9 cellular contexts compared by ENCODE assay signal in the genomic region with DNA sequence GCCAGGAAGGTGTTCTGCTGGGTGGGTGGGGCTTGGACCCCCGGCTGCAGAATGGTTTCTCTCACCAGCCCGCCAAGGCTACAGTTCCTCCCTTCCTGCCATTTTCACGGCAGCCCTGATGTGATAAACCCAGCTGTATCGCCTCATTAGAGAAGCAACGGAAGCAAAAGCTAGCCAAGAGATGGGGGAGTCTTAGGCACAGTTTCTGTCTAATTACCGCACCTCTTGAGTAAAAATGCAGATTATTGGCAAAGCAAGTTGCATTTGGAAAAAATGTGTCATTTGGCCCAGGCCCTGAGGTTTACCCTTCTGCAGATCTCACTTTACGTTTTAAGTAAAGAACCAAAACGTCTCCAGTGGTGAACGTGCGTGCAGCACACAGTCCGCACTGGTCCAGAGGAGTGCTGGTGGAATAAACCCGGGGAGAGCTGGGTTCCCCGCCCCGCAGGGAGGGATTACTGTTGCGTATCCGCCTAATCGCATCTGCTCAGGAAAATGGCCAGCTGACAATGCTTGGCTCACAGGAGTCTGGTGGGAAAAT.
DNase-seq lines count a peak whose midpoint lies in the region; ATAC-seq lines count a peak whose summit lies in the region.
"Had no signal": no experiment of that assay in that cellular context is flagged by ENCODE, and none has a peak within 500 bp of the region (broad histone marks: within the 10 kb centered on the region; RNA-seq: fewer than 3 reads in every experiment).

No MANE protein-coding gene starts in this region.

- no peak overlapping the region for H3K27ac ChIP-seq in subcutaneous abdominal adipose tissue (ENCODE audit: low read depth, low read length)
- H3K27ac ChIP-seq: 22Rv1 had no signal

- H3K9me3 ChIP-seq in subcutaneous abdominal adipose tissue (ENCODE audit: control insufficient read depth in 5 of 5, low read length in 5 of 5) (no peaks in the 10 kb centered on the region), T-helper 17 cell (ENCODE audit: control insufficient read depth, low read length, poor library complexity, severe bottlenecking) (no peaks in the 10 kb centered on the region)

- peak overlapping the region in 2 of 5 donors; percentile 58 to 59 for H3K9ac ChIP-seq in subcutaneous abdominal adipose tissue (ENCODE audit: low read length in 5 of 5)

- peaks cover 9% of the 10 kb centered on the region for H3K36me3 Mint-ChIP-seq in T-helper 17 cell (ENCODE audit: low read depth)

- no peak for ATAC-seq in T-helper 17 cell
- ATAC-seq in GM19397 (IDR thresholded peaks at IDR 0.05; ENCODE audit: unreplicated experiment) = no peak
- no peak for ATAC-seq in HG02852 (IDR thresholded peaks at IDR 0.05; ENCODE audit: unreplicated experiment)

- peak; percentile 52 for DNase-seq in NCI-H146 (lab: John Stamatoyannopoulos, UW)
- DNase-seq in NCI-H146 treated with DMSO at 0.1 percent for 48 hours (lab: John Stamatoyannopoulos, UW; ENCODE audit: unreplicated experiment) = no peak
- peak; percentile 37 for DNase-seq in amniotic epithelial cell (ENCODE audit: low read depth)
- peak; percentile 84 for DNase-seq in kidney glomerular epithelial cell (lab: John Stamatoyannopoulos, UW)
- DNase-seq in T-helper 17 cell = no peak

- no peaks in the 10 kb centered on the region for H3K27me3 Mint-ChIP-seq in T-helper 17 cell

- peaks cover 25% of the 10 kb centered on the region for H3K4me1 Mint-ChIP-seq in T-helper 17 cell

- H3K27ac Mint-ChIP-seq in T-helper 17 cell = no peak overlapping the region

- peaks cover 0 to 18% (median 14%) of the 10 kb centered on the region in 5 donors for H3K4me1 ChIP-seq in subcutaneous abdominal adipose tissue (ENCODE audit: control insufficient read depth in 5 of 5, insufficient read depth in 5 of 5, low read length in 5 of 5)

- H3K4me3 ChIP-seq in subcutaneous abdominal adipose tissue (ENCODE audit: low read depth in 1 of 5, low read length in 5 of 5) = peak overlapping the region; percentile 43 to 64 (median 57)

- H3K4me3 Mint-ChIP-seq in T-helper 17 cell = no peak overlapping the region

- peaks cover 0 to 7% (median 3%) of the 10 kb centered on the region in 5 donors for H3K36me3 ChIP-seq in subcutaneous abdominal adipose tissue (ENCODE audit: control insufficient read depth in 5 of 5, insufficient read depth in 5 of 5, low read length in 5 of 5)

- H3K27me3 ChIP-seq in subcutaneous abdominal adipose tissue (ENCODE audit: control insufficient read depth in 5 of 5, insufficient read depth in 4 of 5, low read length in 5 of 5) = no peaks in the 10 kb centered on the region

Comparison
In these comparisons a context has a peak if more than half of its experiments do, and no peak if none do; other contexts are left out.
1. DNase-seq: peak in NCI-H146 (single experiment), amniotic epithelial cell (single experiment) and kidney glomerular epithelial cell (single experiment); none in NCI-H146 treated with DMSO at 0.1 percent for 48 hours (single experiment) and T-helper 17 cell (0 of 3).